ENCODE assay signal across 11 cellular contexts in genomic region chr13:40983725-40984669, GRCh38. TPM values are rescaled to one million over a fixed set of nuclear protein-coding genes. Genes with fewer than 3 reads are reported as not detected.
A peak's percentile ranks its signal among the peaks of the same experiment; 100 is the strongest.
DNase-seq lines count a peak whose midpoint lies in the region; ATAC-seq and TF ChIP-seq lines count a peak whose summit lies in the region.
"Had no signal": no experiment of that assay in that cellular context is flagged by ENCODE, and none has a peak within 500 bp of the region (broad histone marks: within the 10 kb centered on the region; RNA-seq: fewer than 3 reads in every experiment).

No MANE protein-coding gene starts in this region.

- no peak for TF ChIP-seq CTCF in WTC11 (IDR thresholded peaks at IDR 0.05)
- no peak for TF ChIP-seq CTCF in foreskin keratinocyte (conservative IDR thresholded peaks at IDR 0.05)
- no peak for TF ChIP-seq CTCF in stomach (IDR thresholded peaks at IDR 0.05)

- H3K4me1 Mint-ChIP-seq in WTC11 = peaks cover 21% of the 10 kb centered on the region

- DNase-seq in NCI-H1092 treated with DMSO at 0.1 percent for 48 hours (lab: John Stamatoyannopoulos, UW) (peak; percentile 5), NCI-H1092 (lab: John Stamatoyannopoulos, UW) (no peak), WTC11 (ENCODE audit: low spot score) (no peak), foreskin keratinocyte (no peak), stomach (no peak), HuH-7 (ENCODE audit: low spot score) (no peak), HEK293T (ENCODE audit: extremely low spot score) (no peak), ACHN (no peak)
- DNase-seq: 8988T, GOT3, NCI-H2029 treated with DMSO at 0.1 percent for 48 hours had no signal

- no peak for TF ChIP-seq POLR2A in stomach (IDR thresholded peaks at IDR 0.05)

- H3K27ac Mint-ChIP-seq in WTC11 = peak overlapping the region; percentile 62

- POLR2A ChIA-PET in WTC11 (lab: Charles Lee) = no interaction called here
- POLR2A ChIA-PET in HEK293T (lab: Yijun Ruan, JAX) = no interaction called here

- TF ChIP-seq EP300 in stomach (IDR thresholded peaks at IDR 0.05) = no peak

- no peaks in the 10 kb centered on the region for H3K9me3 Mint-ChIP-seq in WTC11

- WGBS in stomach, 5 donors = 39 to 62% (median 55%) methylated on average over 4 of the region's 4 CpGs

- H3K36me3 Mint-ChIP-seq in WTC11 = no peaks in the 10 kb centered on the region

- intact Hi-C loops in stomach (cut with DNase I; ENCODE audit: low total_unique reads) = no loop called here

- H3K4me3 Mint-ChIP-seq in WTC11 = no peak overlapping the region

- H3K27ac ChIP-seq in foreskin keratinocyte = peak overlapping the region; percentile 58
- H3K27ac ChIP-seq in stomach = peak overlapping the region; percentile 78 to 91 (median 84)

- H3K9me3 ChIP-seq in stomach = no peaks in the 10 kb centered on the region

- ATAC-seq in WTC11 (no peak), foreskin keratinocyte (no peak)

- H3K36me3 ChIP-seq in stomach = peaks cover 0 to 6% (median 2%) of the 10 kb centered on the region in 4 donors

- in situ Hi-C loops in ACHN (cut with HindIII; ENCODE audit: low pct_ligation_motif_present, low pct_unique_long_range_greater_than_20kb, low sequenced_read_pairs) = no loop called here

- H3K27me3 ChIP-seq in foreskin keratinocyte (no peaks in the 10 kb centered on the region), stomach (no peaks in the 10 kb centered on the region)

- H3K4me1 ChIP-seq in foreskin keratinocyte (peaks cover 32% of the 10 kb centered on the region), stomach (peaks cover 35 to 91% (median 66%) of the 10 kb centered on the region in 4 donors)

- peak overlapping the region in 3 of 4 donors; percentile 13 to 22 (median 19) for H3K4me3 ChIP-seq in stomach

- CTCF ChIA-PET in WTC11 (lab: Charles Lee) (no interaction called here), HEK293T (lab: Yijun Ruan, JAX) (interaction anchor here (1.1 kb wide), 1 partner anchor 9 kb away, joined by 7 read pairs; no protein-coding TSS in a partner anchor)

- no peaks in the 10 kb centered on the region for H3K27me3 Mint-ChIP-seq in WTC11 (ENCODE audit: low read depth)

TF ChIP-seq in WTC11, 78 proteins besides CTCF, POLR2A, EP300 and RAD21 (continues in another document):
- TF ChIP-seq TP53 (CRISPR knock-in tag; IDR thresholded peaks at IDR 0.05) = no peak
- no peak for TF ChIP-seq TEAD1 (CRISPR knock-in tag; IDR thresholded peaks at IDR 0.05)
- TF ChIP-seq SMAD4 (CRISPR knock-in tag; IDR thresholded peaks at IDR 0.05) = no peak
- no peak for TF ChIP-seq NFE2L1 (CRISPR knock-in tag; IDR thresholded peaks at IDR 0.05)
- TF ChIP-seq ZNF532 (CRISPR knock-in tag; IDR thresholded peaks at IDR 0.05; ENCODE audit: borderline replicate concordance) = no peak
- no peak for TF ChIP-seq NFYB (CRISPR knock-in tag; conservative IDR thresholded peaks at IDR 0.05; ENCODE audit: low read depth)
- no peak for TF ChIP-seq MYBL2 (CRISPR knock-in tag; IDR thresholded peaks at IDR 0.05)
- no peak for TF ChIP-seq ZNF263 (CRISPR knock-in tag; IDR thresholded peaks at IDR 0.05; ENCODE audit: low read depth)
- TF ChIP-seq NFATC4 (CRISPR knock-in tag; IDR thresholded peaks at IDR 0.05) = no peak
- no peak for TF ChIP-seq ZNF671 (CRISPR knock-in tag; IDR thresholded peaks at IDR 0.05)

TF ChIP-seq in HEK293T, 16 proteins besides CTCF, POLR2A, EP300 and RAD21:
- TF ChIP-seq FOXK2 (IDR thresholded peaks at IDR 0.05) (no peak), CTBP1 (IDR thresholded peaks at IDR 0.05; ENCODE audit: borderline replicate concordance) (no peak), ARNT (IDR thresholded peaks at IDR 0.05) (no peak), PKNOX1 (IDR thresholded peaks at IDR 0.05) (no peak), SP1 (IDR thresholded peaks at IDR 0.05) (no peak), SUZ12 (IDR thresholded peaks at IDR 0.05) (no peak), NFRKB (IDR thresholded peaks at IDR 0.05) (no peak), TARDBP (IDR thresholded peaks at IDR 0.05) (no peak), FOXM1 (IDR thresholded peaks at IDR 0.05; ENCODE audit: borderline replicate concordance) (no peak), ELF4 (IDR thresholded peaks at IDR 0.05) (no peak), ZNF384 (IDR thresholded peaks at IDR 0.05) (no peak), BHLHE40 (IDR thresholded peaks at IDR 0.05; ENCODE audit: borderline replicate concordance) (no peak), LEF1 (IDR thresholded peaks at IDR 0.05; ENCODE audit: borderline replicate concordance) (no peak), L3MBTL2 (conservative IDR thresholded peaks at IDR 0.05) (no peak), HDGF (IDR thresholded peaks at IDR 0.05; ENCODE audit: borderline replicate concordance) (no peak), FOXA1 (IDR thresholded peaks at IDR 0.05) (no peak)

RNA-seq across cellular contexts. Expression of gene ELF1, which starts 35.1 kb away (rescaled TPM):
- total RNA-seq in WTC11 (2021) (17.4 to 19.3 TPM (median 18.7 TPM) in 3 replicates), foreskin keratinocyte (42.0 and 46.9 TPM in 2 replicates), stomach (100 to 1,000 TPM in 1 of 5 donors, 10 to 100 TPM in 4; 13.3 to 113 (median 49.7) TPM)
- polyA plus RNA-seq in foreskin keratinocyte (10.2 and 10.6 TPM in 2 replicates), stomach (10 to 100 TPM; 10.9 to 31.8 (median 19.8) TPM)
